Comparison of ENCODE assay signal across 9 cellular contexts in genomic region chr2:195580156-195580555, GRCh38.
DNase-seq lines count a peak whose midpoint lies in the region; ATAC-seq and TF ChIP-seq lines count a peak whose summit lies in the region.
"Had no signal": no experiment of that assay in that cellular context is flagged by ENCODE, and none has a peak within 500 bp of the region (broad histone marks: within the 10 kb centered on the region; RNA-seq: fewer than 3 reads in every experiment).

No MANE protein-coding gene starts in this region.

- H3K36me3 Mint-ChIP-seq in Calu3 (ENCODE audit: insufficient read depth, unreplicated experiment): peaks cover 6% of the 10 kb centered on the region
- peaks cover 4% of the 10 kb centered on the region for H3K36me3 Mint-ChIP-seq in effector memory CD8-positive, alpha-beta T cell (ENCODE audit: insufficient read depth)

- peak overlapping the region; percentile 2 for H3K27ac Mint-ChIP-seq in Calu3 (ENCODE audit: unreplicated experiment)
- H3K27ac Mint-ChIP-seq in effector memory CD8-positive, alpha-beta T cell: peak overlapping the region; percentile 7 to 69

- POLR2A ChIA-PET in GM10248 (lab: Yijun Ruan, JAX): no interaction called here

- H3K9ac ChIP-seq in Loucy (ENCODE audit: low read depth, low read length, poor library complexity, severe bottlenecking): no peak overlapping the region

- no peak overlapping the region for H3K4me2 ChIP-seq in Loucy (ENCODE audit: low read depth, low read length, poor library complexity, severe bottlenecking)

- no peaks in the 10 kb centered on the region for H3K27me3 Mint-ChIP-seq in Calu3 (ENCODE audit: unreplicated experiment)
- H3K27me3 Mint-ChIP-seq in effector memory CD8-positive, alpha-beta T cell: no peaks in the 10 kb centered on the region

- ATAC-seq in GM21576 (IDR thresholded peaks at IDR 0.05; ENCODE audit: unreplicated experiment): peak; percentile 59
- peak; percentile 32 for ATAC-seq in effector memory CD8-positive, alpha-beta T cell (replicated peaks)
- ATAC-seq: Panc1 had no signal

- CTCF ChIA-PET in Calu3 (lab: Charles Lee): interaction anchor here (0.8 kb wide), 1 partner anchor 47 kb away, joined by 3 read pairs; no protein-coding TSS in a partner anchor
- CTCF ChIA-PET in GM10248 (lab: Yijun Ruan, JAX): interaction anchor here (1.0 to 1.1 kb wide), 2 partner anchors 9 to 39 kb away, joined by 3 read pairs; no protein-coding TSS in a partner anchor

- H3K79me2 ChIP-seq in Loucy (ENCODE audit: insufficient read depth, low read length): no peaks in the 10 kb centered on the region

- H3K9me2 ChIP-seq in Loucy (replicated peaks; ENCODE audit: low read depth, low read length): no peaks in the 10 kb centered on the region

- no peaks in the 10 kb centered on the region for H3K27me3 ChIP-seq in Loucy (ENCODE audit: insufficient read depth, low read length, poor library complexity, severe bottlenecking)

- H4K20me1 ChIP-seq in Loucy (ENCODE audit: insufficient read depth, low read length, poor library complexity, severe bottlenecking): no peaks in the 10 kb centered on the region

- H2AFZ ChIP-seq in Loucy (ENCODE audit: low read length): peak overlapping the region; percentile 23; the same call in 1 of the 2 replicates

- no peaks in the 10 kb centered on the region for H3K36me3 ChIP-seq in Loucy (ENCODE audit: insufficient read depth, low read length)

- H3K9me3 Mint-ChIP-seq in Calu3 (ENCODE audit: low read depth, unreplicated experiment): peaks cover 2% of the 10 kb centered on the region
- no peaks in the 10 kb centered on the region for H3K9me3 Mint-ChIP-seq in effector memory CD8-positive, alpha-beta T cell

- peaks cover 20% of the 10 kb centered on the region for H3K4me1 Mint-ChIP-seq in Calu3 (ENCODE audit: low read depth, unreplicated experiment)
- H3K4me1 Mint-ChIP-seq in effector memory CD8-positive, alpha-beta T cell (ENCODE audit: low read depth in 2 of 2): peaks cover 14 to 30% of the 10 kb centered on the region in 2 donors

- H3F3A ChIP-seq in Loucy (ENCODE audit: low read depth): no peaks in the 10 kb centered on the region

- no peaks in the 10 kb centered on the region for H3K9me3 ChIP-seq in Loucy (ENCODE audit: insufficient read depth, low read depth, low read length)

- H3K4me3 ChIP-seq in Loucy (ENCODE audit: low read length, poor library complexity, severe bottlenecking): no peak overlapping the region

- TF ChIP-seq CTCF in Calu3 (IDR thresholded peaks at IDR 0.05; ENCODE audit: unreplicated experiment) (no peak), Loucy (conservative IDR thresholded peaks at IDR 0.05; ENCODE audit: low read length) (no peak), GM10248 (IDR thresholded peaks at IDR 0.05; ENCODE audit: control extremely low read depth, extremely low read depth, low read depth, missing control alignments) (no peak)

- no TSS peak for BruUV-seq in Calu3 (replicated peaks; lab: Mats Ljungman, UMichigan)

- H3K4me3 Mint-ChIP-seq in Calu3 (ENCODE audit: low read depth, unreplicated experiment): no peak overlapping the region
- peak overlapping the region in 1 of 2 donors; percentile 40 for H3K4me3 Mint-ChIP-seq in effector memory CD8-positive, alpha-beta T cell

- peaks cover 10% of the 10 kb centered on the region for H3K4me1 ChIP-seq in Loucy (ENCODE audit: insufficient read depth, low read length, poor library complexity, severe bottlenecking)

- intact Hi-C loops in Calu3 (cut with micrococcal nuclease; ENCODE audit: unreplicated experiment): no loop called here

- DNase-seq in Calu3: no peak
- DNase-seq in effector memory CD8-positive, alpha-beta T cell: no peak
- DNase-seq in NCI-H187 (lab: John Stamatoyannopoulos, UW): no peak
- DNase-seq in GM10248 (ENCODE audit: extremely low spot score): no peak
- no peak for DNase-seq in DMS 273 treated with DMSO at 0.1 percent for 48 hours (lab: John Stamatoyannopoulos, UW)
- DNase-seq in T-helper 9 cell: no peak
